In genomic region chr12:65313704-65314317, GRCh38 we compare ENCODE assay signal across 10 cellular contexts. TPM values are rescaled to one million over a fixed set of nuclear protein-coding genes. Genes with fewer than 3 reads are reported as not detected.
A peak's percentile ranks its signal among the peaks of the same experiment; 100 is the strongest.
DNase-seq lines count a peak whose midpoint lies in the region; ATAC-seq, FAIRE-seq and TF ChIP-seq lines count a peak whose summit lies in the region.
"Had no signal": no experiment of that assay in that cellular context is flagged by ENCODE, and none has a peak within 500 bp of the region (broad histone marks: within the 10 kb centered on the region; RNA-seq: fewer than 3 reads in every experiment).

No MANE protein-coding gene starts in this region.

- peak in 1 of 2 experiments; percentile 19 for DNase-seq in A549 (ENCODE audit: low read depth in 1 of 2, low spot score in 1 of 2)
- peak; percentile 38 for DNase-seq in H4 (ENCODE audit: low spot score)
- DNase-seq in RPMI8226: peak; percentile 6
- peak; percentile 23 for DNase-seq in glomerular endothelial cell (ENCODE audit: extremely low read depth, low read depth, low spot score)
- no peak for DNase-seq in effector CD8-positive, alpha-beta T cell (lab: John Stamatoyannopoulos, UW)
- no peak for DNase-seq in activated CD4-positive, CD25-positive, alpha-beta regulatory T cell treated with anti-CD3 and anti-CD28 coated beads, Interleukin-2, amount 50 U/mL, for 72 hours
- no peak for DNase-seq in activated gamma-delta T cell treated with Interleukin-2 at 50 U/mL for 16 hours
- DNase-seq: activated CD4-positive, CD25-positive, alpha-beta regulatory T cell had no signal

- no peak for TF ChIP-seq POLR2A in A549 (IDR thresholded peaks at IDR 0.05; ENCODE audit: low read length)

- H3K9me3 ChIP-seq in A549: no peaks in the 10 kb centered on the region

- H3K4me2 ChIP-seq in A549: no peak overlapping the region

- ATAC-seq in A549 (no peak), GM18502 (IDR thresholded peaks at IDR 0.05; ENCODE audit: poor library complexity, unreplicated experiment) (no peak)

- H3K4me3 ChIP-seq in A549: no peak overlapping the region

- TF ChIP-seq EP300 in A549 (IDR thresholded peaks at IDR 0.05): no peak

- CTCF ChIA-PET in A549 (lab: Yijun Ruan, JAX): interaction anchor here (0.6 to 1.3 kb wide), 4 partner anchors 289 to 672 kb away, joined by 3 read pairs; no protein-coding TSS in a partner anchor

- 22% methylated on average over 2 of the region's 2 CpGs for WGBS in A549 (ENCODE audit: missing lambda C conversion rate)

- peak; percentile 82 for TF ChIP-seq CTCF in A549 (IDR thresholded peaks at IDR 0.05)

- POLR2A ChIA-PET in A549 (lab: Yijun Ruan, JAX): no interaction called here

- TF ChIP-seq RAD21 in A549 (conservative IDR thresholded peaks at IDR 0.05 in 1 of 2, IDR thresholded peaks at IDR 0.05 in 1 of 2): peak; percentile 77 to 86

- no peak overlapping the region for H3K27ac ChIP-seq in A549
- H3K27ac ChIP-seq: epithelial cell of prostate had no signal

- peaks cover 4% of the 10 kb centered on the region; the same call in 2 of the 3 replicates for H3K4me1 ChIP-seq in A549

- FAIRE-seq in A549 (lab: Jason Lieb, UNC): peak; percentile 56

TF ChIP-seq in A549, 52 proteins besides CTCF, POLR2A, EP300 and RAD21:
- TF ChIP-seq SMC3 (IDR thresholded peaks at IDR 0.05) (peak; percentile 79), HMGXB4 (CRISPR knock-in tag; IDR thresholded peaks at IDR 0.05; ENCODE audit: borderline replicate concordance) (no peak), BCL3 (IDR thresholded peaks at IDR 0.05) (no peak), CBX2 (IDR thresholded peaks at IDR 0.05; ENCODE audit: borderline replicate concordance, low read depth) (no peak)

RNA-seq across cellular contexts. Expression of gene MSRB3, which starts 35.3 kb away (rescaled TPM):
- polyA plus RNA-seq in A549 (2011; rRNA removed): 41.5 and 46.1 TPM in 2 replicates
- 19.8 and 22.2 TPM in 2 replicates for polyA plus RNA-seq in A549 (2012; cell fraction: cytosol; rRNA removed)
- 9.1 and 10.6 TPM in 2 replicates for polyA plus RNA-seq in A549 (2012; cell fraction: nucleus; rRNA removed)
- 24.6 to 27.6 TPM (median 25.2 TPM) in 3 replicates for polyA plus RNA-seq in A549 (2017; fragmentation: RNase III; extraction: RNeasy Plus Mini Kit Qiagen cat#74134 plus additional on column Dnase treatment)
- 44.2 and 50.1 TPM in 2 replicates for polyA minus RNA-seq in A549 (2011; rRNA and poly(A)+ RNA removed)
- total RNA-seq in H4 (2014; rRNA removed; shearing (Covaris generic)): 6.6 and 9.5 TPM in 2 replicates
- 23.0 and 35.3 TPM in 2 replicates for total RNA-seq in glomerular endothelial cell

Comparison
In these comparisons a context has a peak if more than half of its experiments do, and no peak if none do; other contexts are left out.
1. DNase-seq: peak in H4 (single experiment), RPMI8226 (single experiment) and glomerular endothelial cell (single experiment); none in effector CD8-positive, alpha-beta T cell (single experiment), activated CD4-positive, CD25-positive, alpha-beta regulatory T cell treated with anti-CD3 and anti-CD28 coated beads, Interleukin-2, amount 50 U/mL, for 72 hours (single experiment) and activated gamma-delta T cell treated with Interleukin-2 at 50 U/mL for 16 hours (single experiment).